In genomic region chr10:69152002-69152401, GRCh38 we compare ENCODE assay signal across 23 cellular contexts.
"Had no signal": no experiment of that assay in that cellular context is flagged by ENCODE, and none has a peak within 500 bp of the region (broad histone marks: within the 10 kb centered on the region; RNA-seq: fewer than 3 reads in every experiment).

No MANE protein-coding gene starts in this region.

- H3K4me3 ChIP-seq: coronary artery, hepatocyte, left ventricle myocardium inferior, lower lobe of right lung, pancreas, psoas muscle, spleen, tibial artery, upper lobe of left lung, uterus had no signal

- H3K9me3 ChIP-seq: left ventricle myocardium inferior, lower lobe of right lung, pancreas, psoas muscle, spleen, tibial artery, upper lobe of left lung, uterus had no signal

- H3K27me3 ChIP-seq: hepatocyte, pancreas, spleen, tibial artery, upper lobe of left lung, uterus had no signal

- H2AFZ ChIP-seq: hepatocyte had no signal

- DNase-seq: effector CD8-positive, alpha-beta T cell; foreskin melanocyte; head of caudate nucleus; kidney; left cardiac atrium; left ventricle myocardium inferior; lower lobe of right lung; midbrain; naive B cell; occipital lobe; pancreas; psoas muscle; retina; spleen; stimulated activated CD4-positive, alpha-beta T cell treated with anti-CD3 and anti-CD28 coated beads, Interleukin-2, amount 100 ng/mL, for 48 hours; stimulated activated CD8-positive, alpha-beta memory T cell treated with anti-CD3 and anti-CD28 coated beads, Interleukin-4, amount 100 ng/mL, for 48 hours; tibial artery; upper lobe of left lung; uterus had no signal

- H3K4me1 ChIP-seq: uterus had no signal

- H3K4me2 ChIP-seq: hepatocyte had no signal

- ATAC-seq: left cardiac atrium; lower lobe of right lung; pancreas; psoas muscle; sciatic nerve; stimulated activated memory B cell treated with anti-CD40 and anti-IgM and Interleukin-4, amounts not matched to agents 10 μg/mL and 1 μg/mL and 100 μg/mL, for 72 hours had no signal

- H3K36me3 ChIP-seq: left ventricle myocardium inferior, pancreas, tibial artery, upper lobe of left lung, uterus had no signal

- H3K27ac ChIP-seq: coronary artery, hepatocyte, left ventricle myocardium inferior, lower lobe of right lung, pancreas, psoas muscle, spleen, tibial artery, upper lobe of left lung, uterus had no signal
